15 cellular contexts compared by ENCODE assay signal in genomic region chr4:57071340-57071739, GRCh38. TPM values are rescaled to one million over a fixed set of nuclear protein-coding genes. Genes with fewer than 3 reads are reported as not detected.
DNase-seq lines count a peak whose midpoint lies in the region; ATAC-seq and TF ChIP-seq lines count a peak whose summit lies in the region.
"Had no signal": no experiment of that assay in that cellular context is flagged by ENCODE, and none has a peak within 500 bp of the region (broad histone marks: within the 10 kb centered on the region; RNA-seq: fewer than 3 reads in every experiment).

No MANE protein-coding gene starts in this region.

- H3K9me3 Mint-ChIP-seq in activated CD4-positive, alpha-beta memory T cell treated with anti-CD3 and anti-CD28 coated beads for 36 hours, result no peaks in the 10 kb centered on the region
- H3K9me3 Mint-ChIP-seq: activated T-cell treated with anti-CD3 and anti-CD28 coated beads, Interleukin-2, amount 50 U/mL, for 4 hours; stimulated activated naive CD8-positive, alpha-beta T cell treated with anti-CD3 and anti-CD28 coated beads, Interleukin-15, Interleukin-2, amounts not matched to agents 100 ng/mL and 50 ng/mL, for 24 hours had no signal

- TF ChIP-seq CTCF in cardiac fibroblast (IDR thresholded peaks at IDR 0.05; ENCODE audit: low read depth, low read length), result no peak

- H3K4me3 Mint-ChIP-seq in activated CD4-positive, alpha-beta memory T cell treated with anti-CD3 and anti-CD28 coated beads for 36 hours, result no peak overlapping the region
- H3K4me3 Mint-ChIP-seq: activated T-cell treated with anti-CD3 and anti-CD28 coated beads, Interleukin-2, amount 50 U/mL, for 4 hours; stimulated activated naive CD8-positive, alpha-beta T cell treated with anti-CD3 and anti-CD28 coated beads, Interleukin-15, Interleukin-2, amounts not matched to agents 100 ng/mL and 50 ng/mL, for 24 hours had no signal

- no peak overlapping the region for H3K9ac ChIP-seq in mesenchymal stem cell (ENCODE audit: low read length)

- H2BK5ac ChIP-seq in mesenchymal stem cell (ENCODE audit: low read depth, low read length, poor library complexity, severe bottlenecking), result no peak overlapping the region

- H3K27ac Mint-ChIP-seq in activated CD4-positive, alpha-beta memory T cell treated with anti-CD3 and anti-CD28 coated beads for 36 hours, result no peak overlapping the region
- H3K27ac Mint-ChIP-seq: stimulated activated naive CD8-positive, alpha-beta T cell treated with anti-CD3 and anti-CD28 coated beads, Interleukin-15, Interleukin-2, amounts not matched to agents 100 ng/mL and 50 ng/mL, for 24 hours had no signal

- peaks cover 1% of the 10 kb centered on the region for H3K79me1 ChIP-seq in mesenchymal stem cell (replicated peaks; ENCODE audit: low read length, poor library complexity, severe bottlenecking)

- H3K4me2 ChIP-seq in mesenchymal stem cell (ENCODE audit: low read length, poor library complexity, severe bottlenecking), result no peak overlapping the region

- no peaks in the 10 kb centered on the region for H3K36me3 Mint-ChIP-seq in activated CD4-positive, alpha-beta memory T cell treated with anti-CD3 and anti-CD28 coated beads for 36 hours

- H3K4me1 ChIP-seq in mesenchymal stem cell (ENCODE audit: control insufficient read depth, insufficient read depth, low read depth, low read length) (peaks cover 22% of the 10 kb centered on the region), aorta (ENCODE audit: control insufficient read depth in 1 of 2, insufficient read depth in 2 of 2, low read length in 2 of 2) (peaks cover 8 to 11% of the 10 kb centered on the region in 2 donors)

- no peaks in the 10 kb centered on the region for H3K27me3 ChIP-seq in mesenchymal stem cell (ENCODE audit: control insufficient read depth in 1 of 2, insufficient read depth in 1 of 2, low read length in 2 of 2)
- H3K27me3 ChIP-seq in aorta (ENCODE audit: control insufficient read depth in 1 of 2, insufficient read depth in 2 of 2, low read length in 1 of 2), result no peaks in the 10 kb centered on the region
- H3K27me3 ChIP-seq: esophagus muscularis mucosa had no signal

- H2AK5ac ChIP-seq in mesenchymal stem cell (ENCODE audit: low read length, severe bottlenecking), result no peak overlapping the region

- H3K4me3 ChIP-seq in cardiac fibroblast (replicated peaks in 1 of 2; ENCODE audit: low read depth in 2 of 2, low read length in 2 of 2) (no peak overlapping the region), mesenchymal stem cell (ENCODE audit: insufficient read depth in 1 of 2, low read depth in 1 of 2, low read length in 2 of 2) (no peak overlapping the region), aorta (ENCODE audit: low read length in 2 of 2) (no peak overlapping the region)
- H3K4me3 ChIP-seq: esophagus muscularis mucosa had no signal

- H3K9me3 ChIP-seq in mesenchymal stem cell (ENCODE audit: control insufficient read depth, low read length) (no peaks in the 10 kb centered on the region), aorta (ENCODE audit: control insufficient read depth, low read length) (no peaks in the 10 kb centered on the region)
- H3K9me3 ChIP-seq: esophagus muscularis mucosa had no signal

- peaks cover 2% of the 10 kb centered on the region for H3K27me3 Mint-ChIP-seq in activated CD4-positive, alpha-beta memory T cell treated with anti-CD3 and anti-CD28 coated beads for 36 hours
- H3K27me3 Mint-ChIP-seq: stimulated activated naive CD8-positive, alpha-beta T cell treated with anti-CD3 and anti-CD28 coated beads, Interleukin-15, Interleukin-2, amounts not matched to agents 100 ng/mL and 50 ng/mL, for 24 hours had no signal

- no peak overlapping the region for H3K14ac ChIP-seq in mesenchymal stem cell (ENCODE audit: low read length in 2 of 2)

- H3K4ac ChIP-seq in mesenchymal stem cell (ENCODE audit: low read depth in 1 of 2, low read length in 2 of 2), result peak overlapping the region in 1 of 2 experiments; percentile 19

- peak overlapping the region; percentile 5 for H3K27ac ChIP-seq in mesenchymal stem cell (ENCODE audit: low read length, poor library complexity, severe bottlenecking)
- peak overlapping the region; percentile 49 to 57 for H3K27ac ChIP-seq in aorta (ENCODE audit: low read depth in 1 of 2, low read length in 2 of 2)
- H3K27ac ChIP-seq: 22Rv1 had no signal

- no peak overlapping the region for H4K91ac ChIP-seq in mesenchymal stem cell (ENCODE audit: low read length)

- no peak overlapping the region for H2BK15ac ChIP-seq in mesenchymal stem cell (ENCODE audit: low read depth, poor library complexity, severe bottlenecking)

- no peaks in the 10 kb centered on the region for H3K4me1 Mint-ChIP-seq in activated CD4-positive, alpha-beta memory T cell treated with anti-CD3 and anti-CD28 coated beads for 36 hours (ENCODE audit: low read depth)

- 87% methylated on average over 1 of the region's 2 CpGs for WGBS in mesenchymal stem cell
- 27 to 55% methylated on average over 2 of the region's 2 CpGs for WGBS in aorta, 2 donors

- H3K36me3 ChIP-seq in mesenchymal stem cell (ENCODE audit: control insufficient read depth in 1 of 2, insufficient read depth in 2 of 2, low read depth in 1 of 2, low read length in 2 of 2) (peaks cover 0 to 32% of the 10 kb centered on the region in 2 experiments), aorta (ENCODE audit: control insufficient read depth in 1 of 2, insufficient read depth in 2 of 2, low read length in 1 of 2) (peaks cover 0 to 3% of the 10 kb centered on the region in 2 donors)

- no peak overlapping the region for H2BK12ac ChIP-seq in mesenchymal stem cell (ENCODE audit: low read length in 2 of 2)

- H4K8ac ChIP-seq in mesenchymal stem cell (ENCODE audit: low read length), result no peak overlapping the region

- H3K18ac ChIP-seq in mesenchymal stem cell (ENCODE audit: low read depth in 1 of 2, low read length in 2 of 2), result peak overlapping the region in 1 of 2 experiments; percentile 14

- H2BK120ac ChIP-seq in mesenchymal stem cell (ENCODE audit: low read depth, low read length), result peak overlapping the region; percentile 15

- CTCF ChIA-PET in activated CD4-positive, alpha-beta memory T cell treated with anti-CD3 and anti-CD28 coated beads for 36 hours (lab: Charles Lee), result no interaction called here

- ATAC-seq in aorta (ENCODE audit: low FRiP score), result peak; percentile 79
- ATAC-seq: activated T-cell treated with anti-CD3 and anti-CD28 coated beads, Interleukin-2, amount 50 U/mL, for 4 hours had no signal

- H3K23ac ChIP-seq in mesenchymal stem cell (ENCODE audit: low read length in 2 of 2), result no peak overlapping the region

- DNase-seq in SIG-M5 treated with dmso at 0.1 percent for 504 hours (lab: John Stamatoyannopoulos, UW; ENCODE audit: unreplicated experiment), result peak; percentile 13
- DNase-seq in SIG-M5 (lab: John Stamatoyannopoulos, UW), result no peak
- peak; percentile 65 to 75 for DNase-seq in cardiac fibroblast (ENCODE audit: low read depth in 2 of 2)
- DNase-seq in mesenchymal stem cell, result peak; percentile 86
- DNase-seq in aorta, result no peak
- DNase-seq in activated CD4-positive, alpha-beta memory T cell treated with anti-CD3 and anti-CD28 coated beads for 36 hours, result no peak
- DNase-seq in DMS153 (lab: John Stamatoyannopoulos, UW), result no peak
- DNase-seq in NCI-H1436 treated with DMSO at 0.1 percent for 48 hours (lab: John Stamatoyannopoulos, UW), result no peak
- DNase-seq: activated T-cell treated with anti-CD3 and anti-CD28 coated beads, Interleukin-2, amount 50 U/mL, for 4 hours; H7; occipital lobe; stimulated activated CD4-positive, alpha-beta T cell treated with anti-CD3 and anti-CD28 coated beads, Interleukin-2, amount 100 ng/mL, for 48 hours had no signal

- H2AFZ ChIP-seq in mesenchymal stem cell (ENCODE audit: low read depth, low read length), result no peak overlapping the region

- intact Hi-C loops in aorta (cut with DNase I), result no loop called here
- intact Hi-C loops in activated CD4-positive, alpha-beta memory T cell treated with anti-CD3 and anti-CD28 coated beads for 36 hours (cut with micrococcal nuclease), result no loop called here

- POLR2A ChIA-PET in activated CD4-positive, alpha-beta memory T cell treated with anti-CD3 and anti-CD28 coated beads for 36 hours (lab: Charles Lee), result no interaction called here

RNA-seq across cellular contexts. Expression of gene IGFBP7, which starts 38.8 kb away (rescaled TPM):
- 2,552 TPM for polyA plus RNA-seq in mesenchymal stem cell (2013, experiment 1 of 2)
- 3,066 TPM for polyA plus RNA-seq in mesenchymal stem cell (2013, experiment 2 of 2)
- total RNA-seq in aorta, result 1,000 to 10,000 TPM; 2,521 to 2,714 TPM
- polyA plus RNA-seq in aorta, result 1,000 to 10,000 TPM; 2,886 to 5,050 TPM
- total RNA-seq in activated CD4-positive, alpha-beta memory T cell treated with anti-CD3 and anti-CD28 coated beads for 36 hours, result not detected

Comparison
In these comparisons a context has a peak if more than half of its experiments do, and no peak if none do; other contexts are left out.
1. DNase-seq: peak in SIG-M5 treated with dmso at 0.1 percent for 504 hours (single experiment), cardiac fibroblast (2 of 2) and mesenchymal stem cell (single experiment); none in SIG-M5 (single experiment), aorta (0 of 2), activated CD4-positive, alpha-beta memory T cell treated with anti-CD3 and anti-CD28 coated beads for 36 hours (single experiment), DMS153 (single experiment) and NCI-H1436 treated with DMSO at 0.1 percent for 48 hours (single experiment).
2. RNA of gene IGFBP7, which starts 38.8 kb away (total RNA-seq): 2,521 to 2,714 TPM in aorta; not detected in activated CD4-positive, alpha-beta memory T cell treated with anti-CD3 and anti-CD28 coated beads for 36 hours; every median in the first group is over 1,000 times any median in the second.